Comparison of ENCODE assay signal across 1 cellular context in genomic region chr12:118358008-118358359, GRCh38.
TF ChIP-seq lines count a peak whose summit lies in the region.

No MANE protein-coding gene starts in this region.

TF ChIP-seq in SK-N-SH, 30 proteins besides CTCF, POLR2A, EP300 and RAD21 (continued from another document):
- TF ChIP-seq, protein P1, sequence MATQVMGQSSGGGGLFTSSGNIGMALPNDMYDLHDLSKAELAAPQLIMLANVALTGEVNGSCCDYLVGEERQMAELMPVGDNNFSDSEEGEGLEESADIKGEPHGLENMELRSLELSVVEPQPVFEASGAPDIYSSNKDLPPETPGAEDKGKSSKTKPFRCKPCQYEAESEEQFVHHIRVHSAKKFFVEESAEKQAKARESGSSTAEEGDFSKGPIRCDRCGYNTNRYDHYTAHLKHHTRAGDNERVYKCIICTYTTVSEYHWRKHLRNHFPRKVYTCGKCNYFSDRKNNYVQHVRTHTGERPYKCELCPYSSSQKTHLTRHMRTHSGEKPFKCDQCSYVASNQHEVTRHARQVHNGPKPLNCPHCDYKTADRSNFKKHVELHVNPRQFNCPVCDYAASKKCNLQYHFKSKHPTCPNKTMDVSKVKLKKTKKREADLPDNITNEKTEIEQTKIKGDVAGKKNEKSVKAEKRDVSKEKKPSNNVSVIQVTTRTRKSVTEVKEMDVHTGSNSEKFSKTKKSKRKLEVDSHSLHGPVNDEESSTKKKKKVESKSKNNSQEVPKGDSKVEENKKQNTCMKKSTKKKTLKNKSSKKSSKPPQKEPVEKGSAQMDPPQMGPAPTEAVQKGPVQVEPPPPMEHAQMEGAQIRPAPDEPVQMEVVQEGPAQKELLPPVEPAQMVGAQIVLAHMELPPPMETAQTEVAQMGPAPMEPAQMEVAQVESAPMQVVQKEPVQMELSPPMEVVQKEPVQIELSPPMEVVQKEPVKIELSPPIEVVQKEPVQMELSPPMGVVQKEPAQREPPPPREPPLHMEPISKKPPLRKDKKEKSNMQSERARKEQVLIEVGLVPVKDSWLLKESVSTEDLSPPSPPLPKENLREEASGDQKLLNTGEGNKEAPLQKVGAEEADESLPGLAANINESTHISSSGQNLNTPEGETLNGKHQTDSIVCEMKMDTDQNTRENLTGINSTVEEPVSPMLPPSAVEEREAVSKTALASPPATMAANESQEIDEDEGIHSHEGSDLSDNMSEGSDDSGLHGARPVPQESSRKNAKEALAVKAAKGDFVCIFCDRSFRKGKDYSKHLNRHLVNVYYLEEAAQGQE (IDR thresholded peaks at IDR 0.05; ENCODE audit: low read depth, low read length): no peak
- TF ChIP-seq FOSL2 (IDR thresholded peaks at IDR 0.05; ENCODE audit: borderline replicate concordance, low read depth): no peak
- no peak for TF ChIP-seq POLR2AphosphoS5 (IDR thresholded peaks at IDR 0.05; ENCODE audit: low read depth, low read length)
